1 cellular context compared by ENCODE assay signal in the genomic region with DNA sequence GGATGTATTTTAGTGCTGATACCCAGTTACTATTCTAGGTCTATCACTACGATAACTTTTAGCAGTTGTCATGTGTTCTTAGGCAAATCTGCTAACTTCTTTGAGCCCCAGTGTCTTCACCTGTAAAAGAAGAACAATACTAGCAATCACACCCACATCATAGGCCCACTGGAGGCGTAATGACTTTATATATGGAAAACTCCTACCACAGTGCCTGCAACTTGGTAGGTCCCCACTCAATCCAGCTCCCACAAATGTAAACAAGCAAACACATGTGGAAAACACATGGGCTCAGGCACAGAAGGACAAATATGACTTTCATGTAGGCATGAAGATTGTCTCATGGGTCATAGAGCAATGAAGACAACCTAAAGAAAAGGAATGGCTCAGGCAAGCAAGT.
TF ChIP-seq lines count a peak whose summit lies in the region.

No MANE protein-coding gene starts in this region.

TF ChIP-seq in HEK293, 187 proteins besides CTCF, POLR2A, EP300 and RAD21 (continued from another document):
- TF ChIP-seq PRDM4 (tag by site-specific recombination; IDR thresholded peaks at IDR 0.05) (no peak), ZNF394 (tag by site-specific recombination; IDR thresholded peaks at IDR 0.05; ENCODE audit: borderline replicate concordance) (no peak), BCL11B (tag by site-specific recombination; IDR thresholded peaks at IDR 0.05; ENCODE audit: low read depth) (no peak), ZNF670 (tag by site-specific recombination; IDR thresholded peaks at IDR 0.05; ENCODE audit: low read depth) (no peak), SP7 (tag by site-specific recombination; IDR thresholded peaks at IDR 0.05) (no peak), ZNF843 (tag by site-specific recombination; IDR thresholded peaks at IDR 0.05) (no peak), ZNF239 (tag by site-specific recombination; IDR thresholded peaks at IDR 0.05) (no peak), KLF8 (tag by site-specific recombination; IDR thresholded peaks at IDR 0.05) (no peak), ZNF664 (tag by site-specific recombination; IDR thresholded peaks at IDR 0.05) (no peak), ZSCAN18 (tag by site-specific recombination; IDR thresholded peaks at IDR 0.05) (no peak), ZNF624 (tag by site-specific recombination; IDR thresholded peaks at IDR 0.05) (no peak)
TF ChIP-seq in HEK293: peak in this region for 4.
